26 cellular contexts compared by ENCODE assay signal in the genomic region with DNA sequence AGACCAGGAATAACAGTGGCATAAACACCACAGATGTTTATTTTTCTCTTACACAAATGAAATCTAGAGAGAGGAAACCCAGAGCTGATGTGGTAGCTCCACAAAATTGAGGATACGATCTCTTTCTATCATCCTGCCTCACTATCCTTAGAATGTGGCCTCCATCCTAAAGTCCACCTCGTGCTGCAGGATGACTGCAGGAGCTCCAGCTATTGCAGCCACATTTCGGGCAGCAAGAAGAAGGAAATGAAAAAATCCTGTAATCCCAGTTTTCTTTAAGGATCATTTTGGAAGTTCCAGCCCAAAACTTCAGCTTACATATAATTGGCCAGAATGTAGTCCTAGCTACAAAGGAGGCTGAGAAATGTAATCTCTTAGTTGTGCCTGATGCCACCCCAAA.
"Had no signal": no experiment of that assay in that cellular context is flagged by ENCODE, and none has a peak within 500 bp of the region (broad histone marks: within the 10 kb centered on the region; RNA-seq: fewer than 3 reads in every experiment).

No MANE protein-coding gene starts in this region.

- H3K9me3 ChIP-seq: gastrocnemius medialis, heart left ventricle had no signal

- H3K36me3 ChIP-seq: brain microvascular endothelial cell, gastrocnemius medialis, heart left ventricle had no signal

- FAIRE-seq: astrocyte, bronchial epithelial cell, colon had no signal

- ATAC-seq: activated CD4-positive, alpha-beta T cell treated with anti-CD3 and anti-CD28 coated beads for 36 hours; activated T-cell treated with anti-CD3 and anti-CD28 coated beads, Interleukin-2, amount 50 U/mL, for 72 hours; esophagus mucosa; gastrocnemius medialis; heart left ventricle; T-helper 17 cell had no signal

- H3K27ac ChIP-seq: brain microvascular endothelial cell, gastrocnemius medialis had no signal

- H3K27me3 ChIP-seq: brain microvascular endothelial cell, gastrocnemius medialis, heart left ventricle had no signal

- DNase-seq: activated CD4-positive, alpha-beta memory T cell treated with anti-CD3 and anti-CD28 coated beads, Interleukin-2, amount 10 ng/mL, durations not matched to agents 7 days and 5 days; activated CD4-positive, alpha-beta T cell treated with anti-CD3 and anti-CD28 coated beads for 36 hours; activated CD4-positive, alpha-beta T cell treated with anti-CD3 and anti-CD28 coated beads, Interleukin-2, amount 10 ng/mL, durations not matched to agents 7 days and 5 days; activated CD4-positive, alpha-beta T cell treated with anti-CD3 and anti-CD28 coated beads, Interleukin-2, amount 50 U/mL, for 4 hours; activated CD4-positive, CD25-positive, alpha-beta regulatory T cell; activated CD4-positive, CD25-positive, alpha-beta regulatory T cell treated with anti-CD3 and anti-CD28 coated beads, Interleukin-2, amount 50 U/mL, for 72 hours; activated CD8-positive, alpha-beta memory T cell treated with anti-CD3 and anti-CD28 coated beads, Interleukin-2, amount 50 U/mL, for 48 hours; activated gamma-delta T cell; activated naive CD4-positive, alpha-beta T cell treated with anti-CD3 and anti-CD28 coated beads, Interleukin-2, amount 50 U/mL, for 16 hours; activated naive CD4-positive, alpha-beta T cell treated with Interleukin-2 at 50 U/mL for 16 hours; activated T-cell treated with anti-CD3 and anti-CD28 coated beads for 4 hours; activated T-cell treated with anti-CD3 and anti-CD28 coated beads, Interleukin-2, amount 50 U/mL, for 24 hours; activated T-cell treated with anti-CD3 and anti-CD28 coated beads, Interleukin-2, amount 50 U/mL, for 72 hours; amniotic stem cell; effector CD8-positive, alpha-beta T cell; gastrocnemius medialis; glutamatergic neuron; heart left ventricle; T-helper 1 cell; T-helper 17 cell; T1000 had no signal

- H3K4me3 ChIP-seq: gastrocnemius medialis, heart left ventricle had no signal
